In genomic region chr1:69321311-69321710, GRCh38 we compare ENCODE assay signal across 23 cellular contexts.
"Had no signal": no experiment of that assay in that cellular context is flagged by ENCODE, and none has a peak within 500 bp of the region (broad histone marks: within the 10 kb centered on the region; RNA-seq: fewer than 3 reads in every experiment).

No MANE protein-coding gene starts in this region.

- H3K36me3 Mint-ChIP-seq: memory B cell had no signal

- H3K4me3 ChIP-seq: esophagus muscularis mucosa, gastrocnemius medialis, heart right ventricle, left ventricle myocardium inferior, lower lobe of right lung, pancreas, stomach, thoracic aorta, transverse colon had no signal

- H3K36me3 ChIP-seq: esophagus muscularis mucosa, gastrocnemius medialis, heart right ventricle, left ventricle myocardium inferior, lower lobe of right lung, pancreas, stomach, thoracic aorta, transverse colon had no signal

- H3K27me3 ChIP-seq: esophagus muscularis mucosa, gastrocnemius medialis, heart right ventricle, pancreas, stomach, transverse colon had no signal

- H3K9me3 Mint-ChIP-seq: dendritic cell treated with granulocyte-macrophage colony-stimulating factor and Interleukin-4, amounts not matched to agents 40 ng/mL and 50 ng/mL, for 4 days had no signal

- H3K27ac ChIP-seq: epithelial cell of prostate, esophagus muscularis mucosa, gastrocnemius medialis, heart right ventricle, left ventricle myocardium inferior, lower lobe of right lung, pancreas, stomach, thoracic aorta, transverse colon had no signal

- H3K4me1 ChIP-seq: esophagus muscularis mucosa, gastrocnemius medialis, heart right ventricle, left ventricle myocardium inferior, lower lobe of right lung, pancreas, stomach, transverse colon had no signal

- H3K9me3 ChIP-seq: esophagus muscularis mucosa, gastrocnemius medialis, heart right ventricle, left ventricle myocardium inferior, lower lobe of right lung, pancreas, stomach, thoracic aorta, transverse colon had no signal

- ATAC-seq: effector memory CD8-positive, alpha-beta T cell; gastrocnemius medialis; heart right ventricle; lower lobe of right lung; natural killer cell treated with Interleukin-12 subunit alpha and Interleukin-12 subunit beta and Interleukin-15 and Interleukin-18, amount 100 ng/mL, for 72 hours; pancreas; right cardiac atrium had no signal

- H3K4me3 Mint-ChIP-seq: dendritic cell treated with granulocyte-macrophage colony-stimulating factor and Interleukin-4, amounts not matched to agents 40 ng/mL and 50 ng/mL, for 4 days; effector memory CD8-positive, alpha-beta T cell; memory B cell; natural killer cell treated with Interleukin-12 subunit alpha and Interleukin-12 subunit beta and Interleukin-15 and Interleukin-18, amount 100 ng/mL, for 72 hours had no signal

- H3K27me3 Mint-ChIP-seq: dendritic cell treated with granulocyte-macrophage colony-stimulating factor and Interleukin-4, amounts not matched to agents 40 ng/mL and 50 ng/mL, for 4 days; effector memory CD8-positive, alpha-beta T cell; memory B cell; natural killer cell treated with Interleukin-12 subunit alpha and Interleukin-12 subunit beta and Interleukin-15 and Interleukin-18, amount 100 ng/mL, for 72 hours; progenitor cell of endocrine pancreas had no signal

- DNase-seq: effector memory CD8-positive, alpha-beta T cell; gastrocnemius medialis; heart right ventricle; hypothalamus; left ventricle myocardium inferior; lower lobe of right lung; midbrain; occipital lobe; pancreas; right cardiac atrium; small intestine; stimulated activated CD4-positive, alpha-beta T cell treated with anti-CD3 and anti-CD28 coated beads, Interleukin-12 subunit alpha, Interleukin-12 subunit beta, amount 100 ng/mL, for 4 hours; stimulated activated naive CD4-positive, alpha-beta T cell; stomach; substantia nigra; transverse colon had no signal

- H3K27ac Mint-ChIP-seq: dendritic cell treated with granulocyte-macrophage colony-stimulating factor and Interleukin-4, amounts not matched to agents 40 ng/mL and 50 ng/mL, for 4 days; effector memory CD8-positive, alpha-beta T cell; memory B cell; natural killer cell treated with Interleukin-12 subunit alpha and Interleukin-12 subunit beta and Interleukin-15 and Interleukin-18, amount 100 ng/mL, for 72 hours; progenitor cell of endocrine pancreas had no signal
